ENCODE assay signal across 1 cellular context in the genomic region with DNA sequence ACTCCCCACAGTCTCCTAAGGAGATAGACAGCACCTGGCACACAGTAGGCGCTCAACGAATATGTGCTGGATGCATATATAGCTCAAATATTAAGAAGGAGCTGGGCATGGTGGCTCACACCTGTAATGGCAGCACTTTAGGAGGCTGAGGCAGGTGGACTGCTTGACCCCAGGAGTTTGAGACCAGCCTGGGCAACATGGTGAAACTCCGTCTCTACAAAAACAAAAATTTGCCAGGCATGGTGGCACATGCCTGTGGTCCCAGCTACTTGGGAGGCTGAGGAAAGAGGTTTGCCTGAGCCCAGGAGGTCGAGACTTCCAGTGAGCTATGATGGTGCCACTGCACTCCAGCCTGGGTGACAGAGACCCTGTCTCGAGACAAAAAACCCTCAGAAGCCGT.
TF ChIP-seq lines count a peak whose summit lies in the region.

No MANE protein-coding gene starts in this region.

TF ChIP-seq in WTC11, 78 proteins besides CTCF, POLR2A, EP300 and RAD21 (continued from another document):
- TF ChIP-seq, protein P1, sequence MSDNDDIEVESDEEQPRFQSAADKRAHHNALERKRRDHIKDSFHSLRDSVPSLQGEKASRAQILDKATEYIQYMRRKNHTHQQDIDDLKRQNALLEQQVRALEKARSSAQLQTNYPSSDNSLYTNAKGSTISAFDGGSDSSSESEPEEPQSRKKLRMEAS (CRISPR knock-in tag; IDR thresholded peaks at IDR 0.05) = no peak
- TF ChIP-seq ZNF423 (CRISPR knock-in tag; IDR thresholded peaks at IDR 0.05) (no peak), ZBTB21 (CRISPR knock-in tag; IDR thresholded peaks at IDR 0.05; ENCODE audit: borderline replicate concordance) (no peak), JUN (CRISPR knock-in tag; IDR thresholded peaks at IDR 0.05) (no peak), SMAD3 (CRISPR knock-in tag; IDR thresholded peaks at IDR 0.05; ENCODE audit: borderline replicate concordance) (no peak)
- TF ChIP-seq, protein P2, sequence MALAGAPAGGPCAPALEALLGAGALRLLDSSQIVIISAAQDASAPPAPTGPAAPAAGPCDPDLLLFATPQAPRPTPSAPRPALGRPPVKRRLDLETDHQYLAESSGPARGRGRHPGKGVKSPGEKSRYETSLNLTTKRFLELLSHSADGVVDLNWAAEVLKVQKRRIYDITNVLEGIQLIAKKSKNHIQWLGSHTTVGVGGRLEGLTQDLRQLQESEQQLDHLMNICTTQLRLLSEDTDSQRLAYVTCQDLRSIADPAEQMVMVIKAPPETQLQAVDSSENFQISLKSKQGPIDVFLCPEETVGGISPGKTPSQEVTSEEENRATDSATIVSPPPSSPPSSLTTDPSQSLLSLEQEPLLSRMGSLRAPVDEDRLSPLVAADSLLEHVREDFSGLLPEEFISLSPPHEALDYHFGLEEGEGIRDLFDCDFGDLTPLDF (CRISPR knock-in tag; IDR thresholded peaks at IDR 0.05) = no peak
- TF ChIP-seq, protein P3, sequence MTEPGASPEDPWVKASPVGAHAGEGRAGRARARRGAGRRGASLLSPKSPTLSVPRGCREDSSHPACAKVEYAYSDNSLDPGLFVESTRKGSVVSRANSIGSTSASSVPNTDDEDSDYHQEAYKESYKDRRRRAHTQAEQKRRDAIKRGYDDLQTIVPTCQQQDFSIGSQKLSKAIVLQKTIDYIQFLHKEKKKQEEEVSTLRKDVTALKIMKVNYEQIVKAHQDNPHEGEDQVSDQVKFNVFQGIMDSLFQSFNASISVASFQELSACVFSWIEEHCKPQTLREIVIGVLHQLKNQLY (CRISPR knock-in tag; IDR thresholded peaks at IDR 0.05) = no peak
TF ChIP-seq in WTC11: peak in this region for 0.
